In the genomic region with DNA sequence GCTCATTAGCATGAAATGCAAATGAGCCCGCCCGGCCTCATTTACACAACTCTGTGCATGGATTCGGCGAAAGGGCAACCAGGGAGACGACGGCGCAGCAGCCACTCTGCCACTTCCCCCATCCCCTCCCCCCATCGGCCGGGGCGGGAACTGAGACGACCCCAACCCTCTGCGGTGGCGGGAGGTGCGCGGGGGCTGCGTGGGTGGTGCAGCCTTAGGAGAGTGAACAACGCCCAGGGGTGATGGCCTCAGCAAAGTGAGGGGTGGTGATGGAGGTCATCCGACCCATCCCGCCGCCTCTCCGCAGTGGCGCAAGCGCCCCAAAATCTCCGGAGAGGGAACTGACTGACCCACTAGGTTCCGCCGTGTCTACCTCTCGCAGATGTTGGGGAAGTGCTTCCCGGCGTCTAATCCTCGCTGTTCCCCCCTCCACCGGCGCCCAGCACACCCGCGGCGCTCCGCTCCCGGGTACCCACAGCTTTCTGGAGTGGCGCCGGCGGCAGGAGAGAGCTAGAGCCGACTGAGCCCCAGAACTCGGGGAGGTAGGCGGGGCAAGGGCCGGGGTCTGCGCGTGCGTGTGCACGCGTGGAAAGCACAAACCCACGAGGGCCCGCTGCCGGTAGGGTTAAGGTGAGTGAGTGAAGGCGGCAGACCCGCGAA, we compare ENCODE assay signal across 1 cellular context.
TF ChIP-seq lines count a peak whose summit lies in the region.

No MANE protein-coding gene starts in this region.

TF ChIP-seq in GM12878, 131 proteins besides CTCF, POLR2A, EP300 and RAD21:
- TF ChIP-seq EGR1 (IDR thresholded peaks at IDR 0.05; ENCODE audit: borderline replicate concordance in 1 of 2, low read depth in 2 of 2, low read length in 2 of 2) (peak in 1 of 2 experiments; percentile 27; a peak in 1 of 3 replicates), RELA (IDR thresholded peaks at IDR 0.05; ENCODE audit: borderline replicate concordance, partially characterized antibody) (no peak), PBX3 (IDR thresholded peaks at IDR 0.05; ENCODE audit: insufficient replicate concordance, low read depth, low read length) (no peak)
